In genomic region chrX:3651272-3651671, GRCh38 we compare ENCODE assay signal across 9 cellular contexts.
DNase-seq lines count a peak whose midpoint lies in the region; ATAC-seq, FAIRE-seq and TF ChIP-seq lines count a peak whose summit lies in the region.
"Had no signal": no experiment of that assay in that cellular context is flagged by ENCODE, and none has a peak within 500 bp of the region (broad histone marks: within the 10 kb centered on the region; RNA-seq: fewer than 3 reads in every experiment).

No MANE protein-coding gene starts in this region.

- H3K4me3 Mint-ChIP-seq in glutamatergic neuron (ENCODE audit: unreplicated experiment) = no peak overlapping the region
- H3K4me3 Mint-ChIP-seq: stimulated activated naive CD8-positive, alpha-beta T cell treated with anti-CD3 and anti-CD28 coated beads, Interleukin-15, Interleukin-2, amounts not matched to agents 100 ng/mL and 50 ng/mL, for 24 hours had no signal

- H3K27me3 ChIP-seq in AG04450 (ENCODE audit: control insufficient read depth, insufficient read depth, low read length) = no peaks in the 10 kb centered on the region
- H3K27me3 ChIP-seq in RWPE2 (ENCODE audit: insufficient read depth, poor library complexity, severe bottlenecking) = no peaks in the 10 kb centered on the region
- H3K27me3 ChIP-seq in vagina = no peaks in the 10 kb centered on the region

- no peaks in the 10 kb centered on the region for H3K4me1 Mint-ChIP-seq in glutamatergic neuron (ENCODE audit: low read depth, unreplicated experiment)

- peak; percentile 78 for FAIRE-seq in GM18507 (lab: Jason Lieb, UNC)

- CTCF ChIA-PET in AG04450 (lab: Charles Lee) = interaction anchor here (0.7 to 2.6 kb wide), 6 partner anchors 14 to 162 kb away, joined by 3 to 28 read pairs (median 3); no protein-coding TSS in a partner anchor

- no peaks in the 10 kb centered on the region for H3K4me1 ChIP-seq in RWPE2 (ENCODE audit: insufficient read depth, poor library complexity, severe bottlenecking)
- H3K4me1 ChIP-seq in vagina = no peaks in the 10 kb centered on the region

- H3K27me3 Mint-ChIP-seq in glutamatergic neuron (ENCODE audit: unreplicated experiment) = no peaks in the 10 kb centered on the region
- H3K27me3 Mint-ChIP-seq: stimulated activated naive CD8-positive, alpha-beta T cell treated with anti-CD3 and anti-CD28 coated beads, Interleukin-15, Interleukin-2, amounts not matched to agents 100 ng/mL and 50 ng/mL, for 24 hours had no signal

- TF ChIP-seq CTCF in AG04450 (IDR thresholded peaks at IDR 0.05; ENCODE audit: low read depth, low read length) (peak; percentile 44), RWPE2 (IDR thresholded peaks at IDR 0.05; ENCODE audit: poor library complexity, severe bottlenecking) (peak; percentile 50), glutamatergic neuron (IDR thresholded peaks at IDR 0.05; ENCODE audit: partially characterized antibody, unreplicated experiment) (peak; percentile 62), vagina (IDR thresholded peaks at IDR 0.05) (peak in 2 of 3 experiments; percentile 33 to 49)

- H3K27ac ChIP-seq in AG04450 (ENCODE audit: low read depth, low read length) (no peak overlapping the region), RWPE2 (ENCODE audit: poor library complexity, severe bottlenecking) (no peak overlapping the region), vagina (no peak overlapping the region)

- H3K36me3 Mint-ChIP-seq in glutamatergic neuron (ENCODE audit: unreplicated experiment) = no peaks in the 10 kb centered on the region

- TF ChIP-seq POLR2A in vagina (IDR thresholded peaks at IDR 0.05) = no peak

- POLR2A ChIA-PET in AG04450 (lab: Yijun Ruan, JAX) = no interaction called here

- peaks cover 7% of the 10 kb centered on the region for H3K36me3 ChIP-seq in RWPE2 (ENCODE audit: low read depth)
- H3K36me3 ChIP-seq in vagina = peaks cover 0 to 10% of the 10 kb centered on the region in 2 donors

- DNase-seq in AG04450 (ENCODE audit: low read depth, low spot score) (no peak), GM18507 (ENCODE audit: extremely low spot score, insufficient read length, low read depth) (no peak), RWPE2 (ENCODE audit: low spot score) (no peak), glutamatergic neuron (no peak), vagina (ENCODE audit: extremely low spot score in 2 of 2) (no peak), H4 (ENCODE audit: low spot score) (no peak), NCI-H226 (no peak)
- DNase-seq in activated CD4-positive, CD25-positive, alpha-beta regulatory T cell treated with anti-CD3 and anti-CD28 coated beads, Interleukin-2, amount 50 U/mL, for 72 hours = no peak

- H3K4me3 ChIP-seq in AG04450 (ENCODE audit: low read depth, low read length) (no peak overlapping the region), RWPE2 (ENCODE audit: severe bottlenecking) (no peak overlapping the region), vagina (no peak overlapping the region)

- no peaks in the 10 kb centered on the region for H3K9me3 Mint-ChIP-seq in glutamatergic neuron (ENCODE audit: unreplicated experiment)
- H3K9me3 Mint-ChIP-seq: stimulated activated naive CD8-positive, alpha-beta T cell treated with anti-CD3 and anti-CD28 coated beads, Interleukin-15, Interleukin-2, amounts not matched to agents 100 ng/mL and 50 ng/mL, for 24 hours had no signal

- H3K9me3 ChIP-seq in AG04450 (ENCODE audit: control insufficient read depth, insufficient read depth, low read length) = no peaks in the 10 kb centered on the region
- H3K9me3 ChIP-seq in RWPE2 (ENCODE audit: severe bottlenecking) = no peaks in the 10 kb centered on the region
- H3K9me3 ChIP-seq in vagina = no peaks in the 10 kb centered on the region

- no peak overlapping the region for H3K27ac Mint-ChIP-seq in glutamatergic neuron (ENCODE audit: unreplicated experiment)
- H3K27ac Mint-ChIP-seq: stimulated activated naive CD8-positive, alpha-beta T cell treated with anti-CD3 and anti-CD28 coated beads, Interleukin-15, Interleukin-2, amounts not matched to agents 100 ng/mL and 50 ng/mL, for 24 hours had no signal

- intact Hi-C loops in vagina (cut with DNase I) = no loop called here

- no peak for ATAC-seq in RWPE2 (ENCODE audit: low read depth)
